14 cellular contexts compared by ENCODE assay signal in the genomic region with DNA sequence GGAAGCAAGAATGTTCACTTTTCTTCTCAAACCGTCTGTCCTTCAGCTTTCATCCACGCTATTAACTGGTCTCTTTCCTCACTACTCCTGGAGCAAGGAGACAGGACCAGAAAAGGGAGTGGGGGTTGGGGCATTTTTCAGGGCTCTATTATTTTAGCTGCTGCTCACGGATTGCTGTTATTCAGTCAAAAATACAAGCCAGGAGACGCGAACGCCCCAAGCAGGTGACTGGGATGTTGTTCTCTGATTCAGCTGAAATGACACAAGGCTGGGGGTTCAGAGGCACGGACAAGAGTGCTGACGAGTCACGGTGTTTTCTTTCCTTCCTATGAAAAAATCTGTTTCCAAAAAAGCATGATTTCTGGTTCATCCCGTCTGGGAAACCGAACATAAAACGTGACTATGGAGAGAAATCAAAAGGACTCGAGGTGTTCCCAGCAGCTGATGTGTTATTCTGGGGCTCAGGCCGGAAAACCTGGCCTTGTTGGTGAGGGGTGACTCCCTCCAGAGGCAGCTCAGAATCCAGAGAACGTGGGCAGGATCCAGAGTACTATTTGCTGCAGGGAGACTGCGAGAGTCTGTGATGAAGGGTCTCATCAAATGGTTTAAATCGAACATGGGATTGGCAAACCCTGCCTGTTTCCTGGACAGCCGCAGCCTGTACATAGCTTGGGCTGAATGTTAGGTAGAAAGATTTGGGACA. TPM values are rescaled to one million over a fixed set of nuclear protein-coding genes. Genes with fewer than 3 reads are reported as not detected.
DNase-seq lines count a peak whose midpoint lies in the region; ATAC-seq and TF ChIP-seq lines count a peak whose summit lies in the region.
"Had no signal": no experiment of that assay in that cellular context is flagged by ENCODE, and none has a peak within 500 bp of the region (broad histone marks: within the 10 kb centered on the region; RNA-seq: fewer than 3 reads in every experiment).

No MANE protein-coding gene starts in this region.

- peak overlapping the region; percentile 94 for H3K4me2 ChIP-seq in SK-N-SH

- H3K4me1 ChIP-seq in SK-N-SH (ENCODE audit: control insufficient read depth in 1 of 2, insufficient read depth in 2 of 2, low read depth in 1 of 2, low read length in 1 of 2) (peaks cover 22 to 23% of the 10 kb centered on the region in 2 experiments), thoracic aorta (ENCODE audit: control insufficient read depth in 1 of 2, low read depth in 2 of 2) (peaks cover 12 to 59% of the 10 kb centered on the region in 2 donors)

- TF ChIP-seq EP300 in SK-N-SH (IDR thresholded peaks at IDR 0.05; ENCODE audit: borderline replicate concordance in 1 of 2, low read depth in 1 of 2, low read length in 1 of 2): no peak

- peak overlapping the region; percentile 92 to 93 for H3K27ac ChIP-seq in SK-N-SH (ENCODE audit: low read depth in 2 of 2, low read length in 1 of 2)
- H3K27ac ChIP-seq in caudate nucleus (ENCODE audit: low read depth, low read length): peak overlapping the region; percentile 92
- peak overlapping the region; percentile 86 to 88 for H3K27ac ChIP-seq in thoracic aorta

- no peak for DNase-seq in SK-N-SH
- DNase-seq in caudate nucleus (lab: John Stamatoyannopoulos, UW): peak in 5 of 61 donors; percentile 23 to 45 (median 34)
- DNase-seq in mesothelial cell of epicardium (ENCODE audit: low spot score in 2 of 2, unreplicated experiment in 2 of 2): no peak
- no peak for DNase-seq in thoracic aorta (ENCODE audit: low spot score)
- no peak for DNase-seq in HUDEP-2 (lab: John Stamatoyannopoulos, UW; ENCODE audit: unreplicated experiment in 76 of 76)
- no peak for DNase-seq in SW 1271 (lab: John Stamatoyannopoulos, UW)
- DNase-seq in stimulated activated CD4-positive, alpha-beta T cell treated with anti-CD3 and anti-CD28 coated beads, Interleukin-12 subunit alpha, Interleukin-12 subunit beta, amount 100 ng/mL, for 4 hours: no peak
- DNase-seq: 8988T; activated CD4-positive, alpha-beta T cell treated with anti-CD3 and anti-CD28 coated beads, Interleukin-2, amount 50 U/mL, for 4 hours; NCI-H1436 treated with DMSO at 0.1 percent for 48 hours; NK-92 treated with Interleukin-12 subunit alpha and Interleukin-12 subunit beta, amount 100 ng/mL, for 24 hours; stimulated activated naive CD4-positive, alpha-beta T cell had no signal

- peak overlapping the region; percentile 41 for H3K27ac Mint-ChIP-seq in mesothelial cell of epicardium

- peaks cover 52% of the 10 kb centered on the region for H3F3A ChIP-seq in SK-N-SH (replicated peaks; ENCODE audit: insufficient read depth)

- peak overlapping the region; percentile 72 for H3K4me3 Mint-ChIP-seq in mesothelial cell of epicardium

- H3K9me2 ChIP-seq in SK-N-SH: no peaks in the 10 kb centered on the region

- POLR2A ChIA-PET in SK-N-SH (lab: Yijun Ruan, JAX): no interaction called here

- TF ChIP-seq CTCF in SK-N-SH (IDR thresholded peaks at IDR 0.05) (no peak), mesothelial cell of epicardium (IDR thresholded peaks at IDR 0.05; ENCODE audit: unreplicated experiment) (no peak), thoracic aorta (IDR thresholded peaks at IDR 0.05) (no peak)

- no peaks in the 10 kb centered on the region for H3K9me3 Mint-ChIP-seq in mesothelial cell of epicardium

- H3K36me3 ChIP-seq in SK-N-SH (replicated peaks in 1 of 2; ENCODE audit: control insufficient read depth in 1 of 2, insufficient read depth in 2 of 2, low read length in 1 of 2) (peaks cover 0 to 4% of the 10 kb centered on the region in 2 experiments), thoracic aorta (no peaks in the 10 kb centered on the region)

- no peaks in the 10 kb centered on the region for H3K27me3 Mint-ChIP-seq in mesothelial cell of epicardium (ENCODE audit: low read depth)

- no peaks in the 10 kb centered on the region for H3K27me3 ChIP-seq in SK-N-SH (ENCODE audit: insufficient read depth)
- H3K27me3 ChIP-seq in thoracic aorta (replicated peaks; ENCODE audit: insufficient read depth): no peaks in the 10 kb centered on the region

- WGBS in SK-N-SH (ENCODE audit: low lambda C conversion rate): 89% methylated on average over 18 of the region's 18 CpGs

- H3K36me3 Mint-ChIP-seq in mesothelial cell of epicardium: no peaks in the 10 kb centered on the region

- H3K9me3 ChIP-seq in SK-N-SH (no peaks in the 10 kb centered on the region), thoracic aorta (no peaks in the 10 kb centered on the region)
- H3K9me3 ChIP-seq: mucosa of descending colon had no signal

- TF ChIP-seq RAD21 in SK-N-SH (IDR thresholded peaks at IDR 0.05; ENCODE audit: low read length): no peak

- ATAC-seq in SK-N-SH treated with all-trans-retinoic acid at 6 μM for 48 hours (no peak), thoracic aorta (ENCODE audit: insufficient number of reproducible peaks, low FRiP score, low read depth) (no peak)

- peak overlapping the region; percentile 79 for H3K9ac ChIP-seq in SK-N-SH

- H3K4me3 ChIP-seq in SK-N-SH (ENCODE audit: low read depth in 2 of 2, low read length in 1 of 2) (peak overlapping the region; percentile 55 to 73; a peak in 3 of 4 replicates), thoracic aorta (peak overlapping the region; percentile 76)
- H3K4me3 ChIP-seq: mucosa of descending colon had no signal

- peaks cover 58% of the 10 kb centered on the region for H3K4me1 Mint-ChIP-seq in mesothelial cell of epicardium

- H4K20me1 ChIP-seq in SK-N-SH (ENCODE audit: insufficient read depth): peaks cover 8% of the 10 kb centered on the region; the same call in 1 of the 2 replicates

- H2AFZ ChIP-seq in SK-N-SH (ENCODE audit: low read depth): peak overlapping the region; percentile 82; the same call in 1 of the 2 replicates

- CTCF ChIA-PET in SK-N-SH (lab: Yijun Ruan, JAX): interaction anchor here (0.7 to 11.0 kb wide), 30 partner anchors 9 to 1572 kb away, joined by 3 to 148 read pairs (median 6); partner anchors contain the start of genes MPLKIP and SUGCT

- H3K79me2 ChIP-seq in SK-N-SH (ENCODE audit: insufficient read depth): peaks cover 44% of the 10 kb centered on the region

TF ChIP-seq in SK-N-SH, 30 proteins besides CTCF, POLR2A, EP300 and RAD21:
- TF ChIP-seq GABPA (IDR thresholded peaks at IDR 0.05; ENCODE audit: low read depth) (no peak), SIN3A (IDR thresholded peaks at IDR 0.05; ENCODE audit: borderline replicate concordance, low read depth, low read length) (no peak)
TF ChIP-seq in SK-N-SH: peak in this region for 0.

TF ChIP-seq in SK-N-SH treated with all-trans-retinoic acid at 6 μM for 48 hours, 23 proteins besides CTCF, POLR2A, EP300 and RAD21:
- TF ChIP-seq OSR1 (CRISPR knock-in tag; IDR thresholded peaks at IDR 0.05): no peak
- TF ChIP-seq SNAI2 (CRISPR knock-in tag; IDR thresholded peaks at IDR 0.05): no peak
- TF ChIP-seq PPARA (CRISPR knock-in tag; IDR thresholded peaks at IDR 0.05; ENCODE audit: borderline replicate concordance): no peak
- no peak for TF ChIP-seq ZNF565 (CRISPR knock-in tag; conservative IDR thresholded peaks at IDR 0.05; ENCODE audit: low read depth)
TF ChIP-seq in SK-N-SH treated with all-trans-retinoic acid at 6 μM for 48 hours: peak in this region for 0.

RNA-seq across cellular contexts. Expression of gene INHBA, which starts 3.5 kb away (rescaled TPM):
- 81.0 and 110 TPM in 2 replicates for polyA plus RNA-seq in SK-N-SH (2012; rRNA removed)
- polyA plus RNA-seq in SK-N-SH (2012; cell fraction: cytosol; rRNA removed): 68.9 and 78.0 TPM in 2 replicates
- 100 and 120 TPM in 2 replicates for polyA plus RNA-seq in SK-N-SH (2012; cell fraction: nucleus; rRNA removed)
- 47.6 to 51.4 TPM (median 50.6 TPM) in 3 replicates for total RNA-seq in mesothelial cell of epicardium
- total RNA-seq in thoracic aorta: 10 to 100 TPM; 24.0 to 44.8 TPM
